In genomic region chr1:67451815-67452214, GRCh38 we compare ENCODE assay signal across 2 cellular contexts.
TF ChIP-seq lines count a peak whose summit lies in the region.

No MANE protein-coding gene starts in this region.

TF ChIP-seq in GM23338, 12 proteins besides CTCF, POLR2A, EP300 and RAD21:
- TF ChIP-seq POLR2AphosphoS5 (IDR thresholded peaks at IDR 0.05; ENCODE audit: low read depth): no peak
- no peak for TF ChIP-seq ZNF462 (CRISPR knock-in tag; IDR thresholded peaks at IDR 0.05)
- no peak for TF ChIP-seq EZH2phosphoT487 (IDR thresholded peaks at IDR 0.05; ENCODE audit: unreplicated experiment)
- TF ChIP-seq JUNB (IDR thresholded peaks at IDR 0.05; ENCODE audit: unreplicated experiment): no peak
- no peak for TF ChIP-seq EZH2 (IDR thresholded peaks at IDR 0.05; ENCODE audit: low read depth, unreplicated experiment)
- no peak for TF ChIP-seq CREB1 (CRISPR knock-in tag; IDR thresholded peaks at IDR 0.05; ENCODE audit: low read depth)
- TF ChIP-seq, protein P1, sequence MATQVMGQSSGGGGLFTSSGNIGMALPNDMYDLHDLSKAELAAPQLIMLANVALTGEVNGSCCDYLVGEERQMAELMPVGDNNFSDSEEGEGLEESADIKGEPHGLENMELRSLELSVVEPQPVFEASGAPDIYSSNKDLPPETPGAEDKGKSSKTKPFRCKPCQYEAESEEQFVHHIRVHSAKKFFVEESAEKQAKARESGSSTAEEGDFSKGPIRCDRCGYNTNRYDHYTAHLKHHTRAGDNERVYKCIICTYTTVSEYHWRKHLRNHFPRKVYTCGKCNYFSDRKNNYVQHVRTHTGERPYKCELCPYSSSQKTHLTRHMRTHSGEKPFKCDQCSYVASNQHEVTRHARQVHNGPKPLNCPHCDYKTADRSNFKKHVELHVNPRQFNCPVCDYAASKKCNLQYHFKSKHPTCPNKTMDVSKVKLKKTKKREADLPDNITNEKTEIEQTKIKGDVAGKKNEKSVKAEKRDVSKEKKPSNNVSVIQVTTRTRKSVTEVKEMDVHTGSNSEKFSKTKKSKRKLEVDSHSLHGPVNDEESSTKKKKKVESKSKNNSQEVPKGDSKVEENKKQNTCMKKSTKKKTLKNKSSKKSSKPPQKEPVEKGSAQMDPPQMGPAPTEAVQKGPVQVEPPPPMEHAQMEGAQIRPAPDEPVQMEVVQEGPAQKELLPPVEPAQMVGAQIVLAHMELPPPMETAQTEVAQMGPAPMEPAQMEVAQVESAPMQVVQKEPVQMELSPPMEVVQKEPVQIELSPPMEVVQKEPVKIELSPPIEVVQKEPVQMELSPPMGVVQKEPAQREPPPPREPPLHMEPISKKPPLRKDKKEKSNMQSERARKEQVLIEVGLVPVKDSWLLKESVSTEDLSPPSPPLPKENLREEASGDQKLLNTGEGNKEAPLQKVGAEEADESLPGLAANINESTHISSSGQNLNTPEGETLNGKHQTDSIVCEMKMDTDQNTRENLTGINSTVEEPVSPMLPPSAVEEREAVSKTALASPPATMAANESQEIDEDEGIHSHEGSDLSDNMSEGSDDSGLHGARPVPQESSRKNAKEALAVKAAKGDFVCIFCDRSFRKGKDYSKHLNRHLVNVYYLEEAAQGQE (IDR thresholded peaks at IDR 0.05; ENCODE audit: unreplicated experiment): no peak
- no peak for TF ChIP-seq STAT1 (IDR thresholded peaks at IDR 0.05; ENCODE audit: unreplicated experiment)
- TF ChIP-seq NANOG (IDR thresholded peaks at IDR 0.05; ENCODE audit: borderline replicate concordance): no peak
- TF ChIP-seq ZNF331 (CRISPR knock-in tag; IDR thresholded peaks at IDR 0.05; ENCODE audit: low read depth): no peak
- no peak for TF ChIP-seq ETS1 (IDR thresholded peaks at IDR 0.05)
- TF ChIP-seq ZNF114 (CRISPR knock-in tag; IDR thresholded peaks at IDR 0.05): no peak

TF ChIP-seq in K562, 482 proteins besides CTCF, POLR2A, EP300 and RAD21:
- TF ChIP-seq, protein P2, sequence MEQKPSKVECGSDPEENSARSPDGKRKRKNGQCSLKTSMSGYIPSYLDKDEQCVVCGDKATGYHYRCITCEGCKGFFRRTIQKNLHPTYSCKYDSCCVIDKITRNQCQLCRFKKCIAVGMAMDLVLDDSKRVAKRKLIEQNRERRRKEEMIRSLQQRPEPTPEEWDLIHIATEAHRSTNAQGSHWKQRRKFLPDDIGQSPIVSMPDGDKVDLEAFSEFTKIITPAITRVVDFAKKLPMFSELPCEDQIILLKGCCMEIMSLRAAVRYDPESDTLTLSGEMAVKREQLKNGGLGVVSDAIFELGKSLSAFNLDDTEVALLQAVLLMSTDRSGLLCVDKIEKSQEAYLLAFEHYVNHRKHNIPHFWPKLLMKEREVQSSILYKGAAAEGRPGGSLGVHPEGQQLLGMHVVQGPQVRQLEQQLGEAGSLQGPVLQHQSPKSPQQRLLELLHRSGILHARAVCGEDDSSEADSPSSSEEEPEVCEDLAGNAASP (IDR thresholded peaks at IDR 0.05): no peak
- no peak for TF ChIP-seq ZNF695 (CRISPR knock-in tag; IDR thresholded peaks at IDR 0.05)
- TF ChIP-seq AFF4 (CRISPR knock-in tag; IDR thresholded peaks at IDR 0.05): no peak
- peak; percentile 19 for TF ChIP-seq MEIS2 (IDR thresholded peaks at IDR 0.05; ENCODE audit: partially characterized antibody)
- no peak for TF ChIP-seq TFE3 (CRISPR knock-in tag; IDR thresholded peaks at IDR 0.05)
- no peak for TF ChIP-seq ZFP36 (IDR thresholded peaks at IDR 0.05; ENCODE audit: low read depth, low read length, partially characterized antibody)
- no peak for TF ChIP-seq ZNF436 (CRISPR knock-in tag; IDR thresholded peaks at IDR 0.05)
- TF ChIP-seq CEBPG (CRISPR knock-in tag; IDR thresholded peaks at IDR 0.05): no peak
- TF ChIP-seq CEBPG (tag; conservative IDR thresholded peaks at IDR 0.05 in 1 of 2, IDR thresholded peaks at IDR 0.05 in 1 of 2): peak; percentile 36 to 74; a peak in 2 of 4 replicates
- TF ChIP-seq E2F5 (CRISPR knock-in tag; IDR thresholded peaks at IDR 0.05): no peak
- no peak for TF ChIP-seq NBN (IDR thresholded peaks at IDR 0.05; ENCODE audit: low read depth)
- TF ChIP-seq ELF4 (CRISPR knock-in tag; IDR thresholded peaks at IDR 0.05): no peak
- TF ChIP-seq ZNF644 (tag; IDR thresholded peaks at IDR 0.05; ENCODE audit: low read depth): no peak
- TF ChIP-seq SIRT6 (IDR thresholded peaks at IDR 0.05; ENCODE audit: low read depth, low read length): no peak
- TF ChIP-seq ZNF77 (CRISPR knock-in tag; IDR thresholded peaks at IDR 0.05): no peak
- TF ChIP-seq PBX2 (CRISPR knock-in tag; IDR thresholded peaks at IDR 0.05; ENCODE audit: low read depth): no peak
- peak; percentile 45; the same call in 1 of the 2 replicates for TF ChIP-seq PBX2 (tag; conservative IDR thresholded peaks at IDR 0.05; ENCODE audit: low read depth)
- TF ChIP-seq TBL1XR1 (IDR thresholded peaks at IDR 0.05; ENCODE audit: low read length in 2 of 2): no peak
- no peak for TF ChIP-seq ATF7 (IDR thresholded peaks at IDR 0.05)
- no peak for TF ChIP-seq PRMT5 (CRISPR knock-in tag; IDR thresholded peaks at IDR 0.05)
- peak; percentile 65; the same call in 1 of the 2 replicates for TF ChIP-seq CEBPB (tag; IDR thresholded peaks at IDR 0.05)
- TF ChIP-seq ZBTB7A (IDR thresholded peaks at IDR 0.05; ENCODE audit: borderline replicate concordance, control insufficient read depth, low read depth, low read length): no peak
- TF ChIP-seq SRF (CRISPR knock-in tag; IDR thresholded peaks at IDR 0.05): no peak
- TF ChIP-seq ZNF133 (CRISPR knock-in tag; IDR thresholded peaks at IDR 0.05): no peak
